Comparison of ENCODE assay signal across 8 cellular contexts in genomic region chr2:161905389-161906046, GRCh38.
DNase-seq lines count a peak whose midpoint lies in the region; ATAC-seq lines count a peak whose summit lies in the region.

No MANE protein-coding gene starts in this region.

- ATAC-seq in GM18520 (IDR thresholded peaks at IDR 0.05; ENCODE audit: unreplicated experiment), result peak; percentile 88
- ATAC-seq in HG02973 (IDR thresholded peaks at IDR 0.05; ENCODE audit: unreplicated experiment), result peak; percentile 77
- ATAC-seq in esophagus mucosa, result peak; percentile 29

- in situ Hi-C loops in ACHN (cut with HindIII; ENCODE audit: low pct_ligation_motif_present, low pct_unique_long_range_greater_than_20kb, low sequenced_read_pairs), result no loop called here

- DNase-seq in ACHN, result peak; percentile 31
- DNase-seq in NCI-H345 treated with DMSO at 0.1 percent for 48 hours (lab: John Stamatoyannopoulos, UW; ENCODE audit: unreplicated experiment), result peak; percentile 58
- no peak for DNase-seq in GM03348 (ENCODE audit: low spot score)
- DNase-seq in Kasumi-1 (lab: John Stamatoyannopoulos, UW), result no peak
- DNase-seq in NCI-H82 (lab: John Stamatoyannopoulos, UW), result no peak

Comparison
In these comparisons a context has a peak if more than half of its experiments do, and no peak if none do; other contexts are left out.
1. DNase-seq: peak in ACHN (single experiment) and NCI-H345 treated with DMSO at 0.1 percent for 48 hours (single experiment); none in GM03348 (single experiment), Kasumi-1 (0 of 2) and NCI-H82 (single experiment).
2. ATAC-seq: peak in every context shown above with its lines; median percentile 88 in GM18520; 77 in HG02973; 29 in esophagus mucosa.